In the genomic region with DNA sequence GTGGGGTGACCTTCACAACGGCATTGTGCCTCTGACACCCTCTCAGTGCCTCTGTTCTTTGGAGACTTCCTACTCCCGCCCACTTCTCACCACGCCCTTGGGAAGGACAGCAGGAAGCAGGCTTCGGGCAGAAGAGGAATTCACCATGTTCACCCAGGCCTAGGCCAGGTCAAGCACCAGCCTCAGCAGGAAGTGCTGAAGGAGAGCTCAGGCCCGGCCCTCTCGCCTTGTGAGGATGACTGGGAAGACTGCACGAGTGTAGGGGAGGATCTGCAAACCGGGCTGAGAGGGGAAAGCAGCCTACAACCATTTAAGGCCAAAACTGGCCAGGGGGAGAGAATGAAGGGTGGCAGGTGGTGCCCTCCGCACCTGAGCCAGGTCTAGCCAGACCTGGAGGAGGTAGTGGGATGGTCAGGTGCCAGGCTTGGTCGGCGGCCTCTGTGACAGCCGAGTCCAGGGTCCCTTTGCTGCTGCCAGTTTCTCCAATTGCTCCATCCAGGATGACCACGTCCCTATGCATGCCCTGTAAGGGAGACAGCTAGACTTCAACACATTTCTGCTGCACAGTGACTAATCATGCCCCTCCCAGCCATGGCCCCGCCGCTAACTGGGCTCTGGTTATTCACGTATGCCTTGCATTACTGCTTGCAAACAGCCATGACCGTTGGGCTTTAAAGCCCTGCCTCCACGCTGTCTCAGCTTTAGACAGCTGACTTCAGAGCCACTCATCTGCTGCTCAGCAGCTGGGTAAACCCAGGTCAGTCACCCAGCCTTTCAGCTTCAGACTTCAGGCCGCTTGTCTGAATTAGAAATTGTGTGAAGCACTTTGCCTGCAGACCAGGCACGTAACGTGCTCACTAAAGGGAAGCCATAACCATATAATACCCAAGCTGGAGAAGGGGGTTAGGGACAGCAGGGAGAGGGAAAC, we compare ENCODE assay signal across 11 cellular contexts. TPM values are rescaled to one million over a fixed set of nuclear protein-coding genes. Genes with fewer than 3 reads are reported as not detected.
DNase-seq lines count a peak whose midpoint lies in the region; ATAC-seq and TF ChIP-seq lines count a peak whose summit lies in the region.
"Had no signal": no experiment of that assay in that cellular context is flagged by ENCODE, and none has a peak within 500 bp of the region (broad histone marks: within the 10 kb centered on the region; RNA-seq: fewer than 3 reads in every experiment).

No MANE protein-coding gene starts in this region.

- H3T11ph ChIP-seq in H9 (ENCODE audit: low read length), result no peak overlapping the region

- no peak overlapping the region for H2BK120ac ChIP-seq in H9 (ENCODE audit: low read depth, low read length, poor library complexity, severe bottlenecking)

- H3K4ac ChIP-seq in H9 (ENCODE audit: low read depth, low read length), result no peak overlapping the region

- ATAC-seq in HG02623 (IDR thresholded peaks at IDR 0.05; ENCODE audit: unreplicated experiment) (no peak), GM18517 (IDR thresholded peaks at IDR 0.05; ENCODE audit: unreplicated experiment) (no peak), GM19397 (IDR thresholded peaks at IDR 0.05; ENCODE audit: unreplicated experiment) (no peak)

- no peaks in the 10 kb centered on the region for H3K4me1 Mint-ChIP-seq in H9

- DNase-seq in AG04450 (ENCODE audit: low read depth, low spot score) (peak; percentile 59), H7 (peak; percentile 32), SW480 (ENCODE audit: low spot score) (peak; percentile 13), iris pigment epithelial cell (ENCODE audit: low read depth) (peak; percentile 89), H9 (no peak)
- DNase-seq: activated CD4-positive, alpha-beta T cell treated with anti-CD3 and anti-CD28 coated beads for 1 hour; gastrocnemius medialis; NCI-H1436 treated with DMSO at 0.1 percent for 48 hours had no signal

- H3K27ac ChIP-seq in AG04450 (ENCODE audit: low read depth, low read length) (peak overlapping the region; percentile 57), H9 (ENCODE audit: insufficient read length, low read depth, low read length) (no peak overlapping the region)
- H3K27ac ChIP-seq: gastrocnemius medialis had no signal

- no peaks in the 10 kb centered on the region for H3K9me3 Mint-ChIP-seq in H9

- H3K4me2 ChIP-seq in H9 (ENCODE audit: insufficient read depth, insufficient read length, low read length), result no peak overlapping the region

- no peak overlapping the region for H4K91ac ChIP-seq in H9 (ENCODE audit: insufficient read length, low read depth, low read length)

- POLR2A ChIA-PET in AG04450 (lab: Yijun Ruan, JAX), result interaction anchor here (2.6 kb wide), 1 partner anchor 9 kb away, joined by 11 read pairs; a partner anchor contains a TSS

- no peaks in the 10 kb centered on the region for H3K4me1 ChIP-seq in H9 (ENCODE audit: insufficient read depth, low read length)
- H3K4me1 ChIP-seq: gastrocnemius medialis had no signal

- peaks cover 27% of the 10 kb centered on the region for H3K36me3 ChIP-seq in H7 (replicated peaks; ENCODE audit: control insufficient read depth, insufficient read depth, low read length)

- H2AFZ ChIP-seq in H9 (ENCODE audit: low read length), result no peak overlapping the region

- H3K23me2 ChIP-seq in H9 (ENCODE audit: insufficient read length, low read depth, low read length, poor library complexity, severe bottlenecking), result no peaks in the 10 kb centered on the region

- H3K18ac ChIP-seq in H9 (ENCODE audit: insufficient read length, low read depth, low read length), result no peak overlapping the region

- H3K9ac ChIP-seq in H9 (ENCODE audit: extremely low read depth, insufficient read length, low read length), result no peak overlapping the region

- CTCF ChIA-PET in AG04450 (lab: Charles Lee), result interaction anchor here (0.5 kb wide), 1 partner anchor 23 kb away, joined by 3 read pairs; no protein-coding TSS in a partner anchor

- H3K56ac ChIP-seq in H9 (ENCODE audit: insufficient read length, low read depth, low read length), result no peak overlapping the region

- H2AK5ac ChIP-seq in H9 (ENCODE audit: insufficient read length, low read length), result no peak overlapping the region

- H3K4me3 Mint-ChIP-seq in H9, result no peak overlapping the region

- no peak overlapping the region for H4K8ac ChIP-seq in H9 (replicated peaks; ENCODE audit: insufficient read length, low read depth, low read length)

- no peak overlapping the region for H2BK15ac ChIP-seq in H9 (ENCODE audit: low read depth, low read length)

- H3K23ac ChIP-seq in H9 (ENCODE audit: insufficient read length, low read depth, low read length), result no peak overlapping the region

- no peak overlapping the region for H2BK20ac ChIP-seq in H9 (ENCODE audit: low read depth, low read length, poor library complexity, severe bottlenecking)

- no CpG with 5 or more reads among the region's 21 CpGs for WGBS in H9 (ENCODE audit: extremely low coverage, insufficient read length, low lambda C conversion rate)

- no peaks in the 10 kb centered on the region for H3K27me3 ChIP-seq in AG04450 (ENCODE audit: control insufficient read depth, insufficient read depth, low read length)
- no peaks in the 10 kb centered on the region for H3K27me3 ChIP-seq in H7 (ENCODE audit: control insufficient read depth, insufficient read depth, low read length)
- no peaks in the 10 kb centered on the region for H3K27me3 ChIP-seq in H9 (ENCODE audit: insufficient read depth, low read length)
- H3K27me3 ChIP-seq: gastrocnemius medialis had no signal

- no peak overlapping the region for H4K5ac ChIP-seq in H9 (ENCODE audit: insufficient read length, low read depth, low read length)

- H3K9me3 ChIP-seq in AG04450 (ENCODE audit: control insufficient read depth, insufficient read depth, low read length) (no peaks in the 10 kb centered on the region), H9 (ENCODE audit: control insufficient read depth, low read depth, low read length) (no peaks in the 10 kb centered on the region)
- H3K9me3 ChIP-seq: gastrocnemius medialis had no signal

- no peak overlapping the region for H2BK5ac ChIP-seq in H9 (ENCODE audit: insufficient read length, low read length)

- peak overlapping the region in 1 of 3 experiments; percentile 45; a peak in 1 of 7 replicates for H3K27ac Mint-ChIP-seq in H9

- no peak overlapping the region for H2BK12ac ChIP-seq in H9 (ENCODE audit: insufficient read length, low read depth, low read length)

- H3K4me3 ChIP-seq in AG04450 (ENCODE audit: low read depth, low read length), result no peak overlapping the region
- no peak overlapping the region for H3K4me3 ChIP-seq in H7 (ENCODE audit: insufficient read depth, low read depth, low read length)
- H3K4me3 ChIP-seq: gastrocnemius medialis had no signal

- TF ChIP-seq CTCF in AG04450 (IDR thresholded peaks at IDR 0.05; ENCODE audit: low read depth, low read length), result no peak
- no peak for TF ChIP-seq CTCF in H9 (conservative IDR thresholded peaks at IDR 0.05)

- H3K79me1 ChIP-seq in H9 (ENCODE audit: insufficient read depth, low read depth, low read length, poor library complexity, severe bottlenecking), result peaks cover under 1% of the 10 kb centered on the region

- peaks cover under 1% of the 10 kb centered on the region; the same call in 1 of the 2 replicates for H3K79me2 ChIP-seq in H9 (ENCODE audit: insufficient read depth, low read length)

- no peak overlapping the region for H3K14ac ChIP-seq in H9 (ENCODE audit: insufficient read depth, low read length)

- H3K27me3 Mint-ChIP-seq in H9 (ENCODE audit: low read depth), result 0 out of 2 replicates have a peak, but pooled peaks cover 1% of the 10 kb centered on the region

- peaks cover 29 to 53% (median 46%) of the 10 kb centered on the region in 3 experiments; a peak in 6 of 7 replicates for H3K36me3 Mint-ChIP-seq in H9 (ENCODE audit: insufficient read depth in 1 of 3, low read depth in 3 of 3)

- H4K20me1 ChIP-seq in H9 (ENCODE audit: control insufficient read depth, insufficient read depth, insufficient read length), result no peaks in the 10 kb centered on the region

RNA-seq across cellular contexts. Expression of a gene that starts 8.9 kb away (rescaled TPM):
- 29.0 and 30.8 TPM in 2 replicates for polyA plus RNA-seq in AG04450 (2011; rRNA removed)
- 11.8 and 16.2 TPM in 2 replicates for polyA minus RNA-seq in AG04450 (2011; rRNA and poly(A)+ RNA removed)
- total RNA-seq in H7 (2014; rRNA removed; shearing (Covaris generic)), result 77.4 and 82.4 TPM in 2 replicates
- 78.3 and 79.1 TPM in 2 replicates for total RNA-seq in H9 (2021)

RNA-seq across cellular contexts. Expression of a gene that starts 9.2 kb away (rescaled TPM):
- 49.0 and 68.7 TPM in 2 replicates for polyA plus RNA-seq in AG04450 (2011; rRNA removed)
- 55.4 and 82.7 TPM in 2 replicates for polyA minus RNA-seq in AG04450 (2011; rRNA and poly(A)+ RNA removed)
- 58.6 and 65.5 TPM in 2 replicates for total RNA-seq in H7 (2014; rRNA removed; shearing (Covaris generic))
- 58.3 and 60.0 TPM in 2 replicates for total RNA-seq in H9 (2021)

RNA-seq across cellular contexts. Expression of a gene that starts 28.1 kb away (rescaled TPM):
- 0.19 and 0.46 TPM in 2 replicates for polyA plus RNA-seq in AG04450 (2011; rRNA removed)
- polyA minus RNA-seq in AG04450 (2011; rRNA and poly(A)+ RNA removed), result 0.60 TPM in 1 of 2 replicates, not detected in the other
- 0.69 and 1.8 TPM in 2 replicates for total RNA-seq in H7 (2014; rRNA removed; shearing (Covaris generic))
- 0.74 and 0.81 TPM in 2 replicates for total RNA-seq in H9 (2021)

RNA-seq across cellular contexts. Expression of a gene that starts 50.4 kb away (rescaled TPM):
- polyA plus RNA-seq in AG04450 (2011; rRNA removed), result 91.9 and 152 TPM in 2 replicates
- 336 and 425 TPM in 2 replicates for polyA minus RNA-seq in AG04450 (2011; rRNA and poly(A)+ RNA removed)
- 87.7 and 130 TPM in 2 replicates for total RNA-seq in H7 (2014; rRNA removed; shearing (Covaris generic))
- total RNA-seq in H9 (2021), result 118 and 131 TPM in 2 replicates

RNA-seq across cellular contexts. Expression of a gene that starts 51.5 kb away (rescaled TPM):
- polyA plus RNA-seq in AG04450 (2011; rRNA removed), result 47.5 and 63.6 TPM in 2 replicates
- 24.0 and 37.4 TPM in 2 replicates for polyA minus RNA-seq in AG04450 (2011; rRNA and poly(A)+ RNA removed)
- 90.2 and 92.4 TPM in 2 replicates for total RNA-seq in H7 (2014; rRNA removed; shearing (Covaris generic))
- total RNA-seq in H9 (2021), result 48.0 and 50.3 TPM in 2 replicates
